22 cellular contexts compared by ENCODE assay signal in the genomic region with DNA sequence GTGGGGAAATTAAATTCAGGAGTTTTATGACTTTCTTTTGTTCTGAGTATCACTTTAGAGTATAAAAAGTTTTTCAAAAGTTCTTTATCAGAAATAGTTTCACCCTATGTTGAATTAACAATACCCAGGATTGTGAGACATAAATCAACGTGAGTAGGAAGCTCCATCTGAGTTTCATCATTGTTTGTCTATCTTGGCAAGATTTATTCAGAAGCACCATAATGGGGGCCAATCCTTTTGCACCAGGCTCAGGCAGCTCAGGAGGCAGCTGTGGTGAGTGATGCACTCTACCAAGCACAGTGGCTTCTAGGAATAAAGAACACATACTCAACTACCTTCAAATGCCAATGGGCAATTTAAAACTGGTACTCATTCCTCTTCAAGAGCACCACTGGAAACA. TPM values are rescaled to one million over a fixed set of nuclear protein-coding genes. Genes with fewer than 3 reads are reported as not detected.
DNase-seq lines count a peak whose midpoint lies in the region; ATAC-seq, FAIRE-seq and TF ChIP-seq lines count a peak whose summit lies in the region.
"Had no signal": no experiment of that assay in that cellular context is flagged by ENCODE, and none has a peak within 500 bp of the region (broad histone marks: within the 10 kb centered on the region; RNA-seq: fewer than 3 reads in every experiment).

No MANE protein-coding gene starts in this region.

- CTCF ChIA-PET in activated CD8-positive, alpha-beta T cell treated with anti-CD3 and anti-CD28 coated beads for 36 hours (lab: Charles Lee) = interaction anchor here (0.7 to 7.6 kb wide), 27 partner anchors 10 to 474 kb away, joined by 3 to 94 read pairs (median 7); a partner anchor contains a TSS

- no peaks in the 10 kb centered on the region for H3K9me3 Mint-ChIP-seq in activated CD8-positive, alpha-beta T cell treated with anti-CD3 and anti-CD28 coated beads for 36 hours
- H3K9me3 Mint-ChIP-seq: stimulated activated memory B cell treated with anti-CD40 and anti-IgM and Interleukin-4, amounts not matched to agents 10 μg/mL and 1 μg/mL and 100 μg/mL, for 72 hours had no signal

- TF ChIP-seq POLR2A in GM12892 (IDR thresholded peaks at IDR 0.05; ENCODE audit: low read depth, low read length) = no peak

- no peaks in the 10 kb centered on the region for H3K36me3 Mint-ChIP-seq in activated CD8-positive, alpha-beta T cell treated with anti-CD3 and anti-CD28 coated beads for 36 hours (ENCODE audit: low read depth)

- H3K4me1 Mint-ChIP-seq in activated CD8-positive, alpha-beta T cell treated with anti-CD3 and anti-CD28 coated beads for 36 hours (ENCODE audit: low read depth) = peaks cover 28% of the 10 kb centered on the region

- POLR2A ChIA-PET in activated CD8-positive, alpha-beta T cell treated with anti-CD3 and anti-CD28 coated beads for 36 hours (lab: Charles Lee) = no interaction called here

- intact Hi-C loops in activated CD8-positive, alpha-beta T cell treated with anti-CD3 and anti-CD28 coated beads for 36 hours (cut with micrococcal nuclease) = loop anchor here (2.0 kb wide), 1 partner anchor 141 kb away; no protein-coding TSS in a partner anchor

- no peaks in the 10 kb centered on the region for H3K27me3 Mint-ChIP-seq in activated CD8-positive, alpha-beta T cell treated with anti-CD3 and anti-CD28 coated beads for 36 hours
- H3K27me3 Mint-ChIP-seq: B cell; naive thymus-derived CD4-positive, alpha-beta T cell; progenitor cell of endocrine pancreas; stimulated activated memory B cell treated with anti-CD40 and anti-IgM and Interleukin-4, amounts not matched to agents 10 μg/mL and 1 μg/mL and 100 μg/mL, for 72 hours had no signal

- peak; percentile 25 for ATAC-seq in activated CD8-positive, alpha-beta T cell treated with anti-CD3 and anti-CD28 coated beads for 36 hours
- ATAC-seq: naive thymus-derived CD4-positive, alpha-beta T cell; stimulated activated memory B cell treated with anti-CD40 and anti-IgM and Interleukin-4, amounts not matched to agents 10 μg/mL and 1 μg/mL and 100 μg/mL, for 72 hours had no signal

- DNase-seq in DMS79 (lab: John Stamatoyannopoulos, UW) (peak; percentile 66), GM12892 (ENCODE audit: insufficient read length) (no peak), fibroblast of the aortic adventitia (ENCODE audit: low read depth) (peak; percentile 68), NCI-H524 treated with DMSO at 0.1 percent for 48 hours (lab: John Stamatoyannopoulos, UW) (no peak), NCI-H1092 treated with DMSO at 0.1 percent for 48 hours (lab: John Stamatoyannopoulos, UW) (no peak), DMS 273 (lab: John Stamatoyannopoulos, UW; ENCODE audit: unreplicated experiment) (no peak)
- DNase-seq in activated CD8-positive, alpha-beta T cell treated with anti-CD3 and anti-CD28 coated beads for 36 hours = no peak
- DNase-seq: activated CD8-positive, alpha-beta memory T cell treated with anti-CD3 and anti-CD28 coated beads for 24 hours; activated naive CD4-positive, alpha-beta T cell; cortex of kidney; DMS 273 treated with DMSO at 0.1 percent for 48 hours; naive thymus-derived CD4-positive, alpha-beta T cell; NCI-H1048; NCI-H2107; trophoblast cell had no signal

- no peak overlapping the region for H3K4me3 ChIP-seq in fibroblast of the aortic adventitia (ENCODE audit: low read depth, low read length)
- H3K4me3 ChIP-seq: GM23248 had no signal

- peak; percentile 85 for FAIRE-seq in GM12892 (lab: Jason Lieb, UNC)
- FAIRE-seq: RCC 7860 had no signal

- TF ChIP-seq CTCF in activated CD8-positive, alpha-beta T cell treated with anti-CD3 and anti-CD28 coated beads for 36 hours (IDR thresholded peaks at IDR 0.05) = no peak
- no peak for TF ChIP-seq CTCF in fibroblast of the aortic adventitia (IDR thresholded peaks at IDR 0.05; ENCODE audit: insufficient read depth, low read length)

- H3K27ac Mint-ChIP-seq in activated CD8-positive, alpha-beta T cell treated with anti-CD3 and anti-CD28 coated beads for 36 hours = no peak overlapping the region
- H3K27ac Mint-ChIP-seq: B cell; progenitor cell of endocrine pancreas; stimulated activated memory B cell treated with anti-CD40 and anti-IgM and Interleukin-4, amounts not matched to agents 10 μg/mL and 1 μg/mL and 100 μg/mL, for 72 hours had no signal

- no peak overlapping the region for H3K4me3 Mint-ChIP-seq in activated CD8-positive, alpha-beta T cell treated with anti-CD3 and anti-CD28 coated beads for 36 hours
- H3K4me3 Mint-ChIP-seq: B cell; stimulated activated memory B cell treated with anti-CD40 and anti-IgM and Interleukin-4, amounts not matched to agents 10 μg/mL and 1 μg/mL and 100 μg/mL, for 72 hours had no signal

RNA-seq across cellular contexts. Expression of a gene that starts 12.0 kb away (rescaled TPM):
- 15.2 TPM for polyA plus RNA-seq in GM12892 (2012; ENCODE audit: missing spikeins)
- 1 to 10 TPM; 9.7 to 10.0 TPM for total RNA-seq in activated CD8-positive, alpha-beta T cell treated with anti-CD3 and anti-CD28 coated beads for 36 hours
- 91.4 and 272 TPM in 2 replicates for total RNA-seq in fibroblast of the aortic adventitia (ENCODE audit: low replicate concordance)

RNA-seq across cellular contexts. Expression of a gene that starts 23.3 kb away (rescaled TPM):
- polyA plus RNA-seq in GM12892 (2012; ENCODE audit: missing spikeins) = 1.1 TPM
- 100 to 1,000 TPM; 224 to 229 TPM for total RNA-seq in activated CD8-positive, alpha-beta T cell treated with anti-CD3 and anti-CD28 coated beads for 36 hours
- 0.16 and 0.18 TPM in 2 replicates for total RNA-seq in fibroblast of the aortic adventitia (ENCODE audit: low replicate concordance)
- total RNA-seq: glomerular endothelial cell, GM23248, lung microvascular endothelial cell, progenitor cell of endocrine pancreas had no signal
- polyA plus RNA-seq: GM23248 had no signal

Comparison
In these comparisons a context has a peak if more than half of its experiments do, and no peak if none do; other contexts are left out.
1. DNase-seq: peak in DMS79 (single experiment) and fibroblast of the aortic adventitia (single experiment); none in GM12892 (single experiment), activated CD8-positive, alpha-beta T cell treated with anti-CD3 and anti-CD28 coated beads for 36 hours (single experiment), NCI-H524 treated with DMSO at 0.1 percent for 48 hours (single experiment), NCI-H1092 treated with DMSO at 0.1 percent for 48 hours (single experiment) and DMS 273 (single experiment).
2. RNA of a gene that starts 23.3 kb away (total RNA-seq): 224 to 229 TPM in activated CD8-positive, alpha-beta T cell treated with anti-CD3 and anti-CD28 coated beads for 36 hours; 0.16 to 0.18 TPM in fibroblast of the aortic adventitia; every median in the first group is over 100 times any median in the second.